In genomic region chrX:21375795-21376069, GRCh38 we compare ENCODE assay signal across 9 cellular contexts. TPM values are rescaled to one million over a fixed set of nuclear protein-coding genes. Genes with fewer than 3 reads are reported as not detected.
DNase-seq lines count a peak whose midpoint lies in the region; ATAC-seq lines count a peak whose summit lies in the region.
"Had no signal": no experiment of that assay in that cellular context is flagged by ENCODE, and none has a peak within 500 bp of the region (broad histone marks: within the 10 kb centered on the region; RNA-seq: fewer than 3 reads in every experiment).

No MANE protein-coding gene starts in this region.

- ATAC-seq in activated T-cell treated with anti-CD3 and anti-CD28 coated beads, Interleukin-2, amount 50 U/mL, for 4 hours, result no peak

- H4K20me1 ChIP-seq in Karpas-422 (ENCODE audit: insufficient read depth, low read depth, low read length), result no peaks in the 10 kb centered on the region

- 33% methylated on average over 5 of the region's 5 CpGs for WGBS in thymus

- H2AFZ ChIP-seq in Karpas-422 (ENCODE audit: low read length), result no peak overlapping the region

- no peaks in the 10 kb centered on the region for H3K36me3 Mint-ChIP-seq in activated T-cell treated with anti-CD3 and anti-CD28 coated beads, Interleukin-2, amount 50 U/mL, for 4 hours (ENCODE audit: insufficient read depth)

- peaks cover 25% of the 10 kb centered on the region for H3K27me3 ChIP-seq in NT2/D1 (ENCODE audit: insufficient read depth, insufficient read length)
- H3K27me3 ChIP-seq in thymus (ENCODE audit: control insufficient read depth, insufficient read depth), result no peaks in the 10 kb centered on the region
- H3K27me3 ChIP-seq in Karpas-422 (ENCODE audit: low read length), result no peaks in the 10 kb centered on the region

- H3K9ac ChIP-seq in NT2/D1 (ENCODE audit: insufficient read length, low read depth) (no peak overlapping the region), Karpas-422 (ENCODE audit: low read length) (no peak overlapping the region)

- H3K9me3 ChIP-seq in NT2/D1 (ENCODE audit: insufficient read depth, low read length), result no peaks in the 10 kb centered on the region
- H3K9me3 ChIP-seq in thymus (ENCODE audit: control insufficient read depth), result no peaks in the 10 kb centered on the region
- H3K9me3 ChIP-seq in Karpas-422 (ENCODE audit: low read length), result no peaks in the 10 kb centered on the region

- H3K4me2 ChIP-seq in Karpas-422 (ENCODE audit: low read depth, low read length, poor library complexity, severe bottlenecking), result no peak overlapping the region

- H3K9me2 ChIP-seq in Karpas-422 (replicated peaks; ENCODE audit: insufficient read depth, low read length), result no peaks in the 10 kb centered on the region

- H3K4me1 Mint-ChIP-seq in activated T-cell treated with anti-CD3 and anti-CD28 coated beads, Interleukin-2, amount 50 U/mL, for 4 hours (ENCODE audit: low read depth), result peaks cover 29% of the 10 kb centered on the region

- H3K9me3 Mint-ChIP-seq in activated T-cell treated with anti-CD3 and anti-CD28 coated beads, Interleukin-2, amount 50 U/mL, for 4 hours, result no peaks in the 10 kb centered on the region

- H3K27me3 Mint-ChIP-seq in activated T-cell treated with anti-CD3 and anti-CD28 coated beads, Interleukin-2, amount 50 U/mL, for 4 hours (ENCODE audit: low read depth), result no peaks in the 10 kb centered on the region

- H3K4me3 Mint-ChIP-seq in activated T-cell treated with anti-CD3 and anti-CD28 coated beads, Interleukin-2, amount 50 U/mL, for 4 hours, result peak overlapping the region; percentile 89

- H3K27ac ChIP-seq in thymus (ENCODE audit: low read depth) (no peak overlapping the region), Karpas-422 (ENCODE audit: low read length) (no peak overlapping the region)

- no peaks in the 10 kb centered on the region for H3K4me1 ChIP-seq in NT2/D1 (ENCODE audit: insufficient read depth, insufficient read length)
- H3K4me1 ChIP-seq in thymus (ENCODE audit: control insufficient read depth, insufficient read depth, low read length), result no peaks in the 10 kb centered on the region
- H3K4me1 ChIP-seq in Karpas-422 (ENCODE audit: low read length), result no peaks in the 10 kb centered on the region

- DNase-seq in activated T-cell treated with anti-CD3 and anti-CD28 coated beads, Interleukin-2, amount 50 U/mL, for 4 hours, result no peak
- DNase-seq in activated T-cell treated with anti-CD3 and anti-CD28 coated beads, Interleukin-2, amount 50 U/mL, for 48 hours, result no peak
- DNase-seq in NT2/D1 (ENCODE audit: low read depth, low spot score) (no peak), germinal center (ENCODE audit: low spot score) (peak; percentile 4), Karpas-422 (no peak), NCI-H1436 (lab: John Stamatoyannopoulos, UW) (no peak)
- DNase-seq in activated CD4-positive, CD25-positive, alpha-beta regulatory T cell treated with anti-CD3 and anti-CD28 coated beads, Interleukin-2, amount 50 U/mL, for 72 hours, result no peak

- H3K4me3 ChIP-seq in NT2/D1 (ENCODE audit: insufficient read length, low read depth) (peak overlapping the region; percentile 84), thymus (ENCODE audit: low read length) (peak overlapping the region; percentile 58), Karpas-422 (ENCODE audit: low read length) (no peak overlapping the region)

- no peaks in the 10 kb centered on the region for H3K36me3 ChIP-seq in NT2/D1 (ENCODE audit: insufficient read depth, insufficient read length, low read length)
- no peaks in the 10 kb centered on the region for H3K36me3 ChIP-seq in thymus (ENCODE audit: control insufficient read depth, insufficient read depth)
- no peaks in the 10 kb centered on the region for H3K36me3 ChIP-seq in Karpas-422 (ENCODE audit: insufficient read depth, low read length)

- no peaks in the 10 kb centered on the region for H3K79me2 ChIP-seq in Karpas-422 (ENCODE audit: low read length)

RNA-seq across cellular contexts. Expression of gene CNKSR2, which starts 1.5 kb away (rescaled TPM):
- total RNA-seq in activated T-cell treated with anti-CD3 and anti-CD28 coated beads, Interleukin-2, amount 50 U/mL, for 4 hours, result 10 to 100 TPM in 1 of 3 donors, 1 to 10 TPM in 2; 6.4 to 11.4 (median 9.0) TPM
- 2.1 TPM for polyA plus RNA-seq in thymus
- total RNA-seq in Karpas-422 (2014; rRNA removed; shearing (Covaris generic); ENCODE audit: low replicate concordance), result not detected in 2 replicates
- polyA plus RNA-seq: smooth muscle cell had no signal
